In genomic region chr1:171213559-171214454, GRCh38 we compare ENCODE assay signal across 18 cellular contexts. TPM values are rescaled to one million over a fixed set of nuclear protein-coding genes. Genes with fewer than 3 reads are reported as not detected.
DNase-seq lines count a peak whose midpoint lies in the region; ATAC-seq and TF ChIP-seq lines count a peak whose summit lies in the region.
"Had no signal": no experiment of that assay in that cellular context is flagged by ENCODE, and none has a peak within 500 bp of the region (broad histone marks: within the 10 kb centered on the region; RNA-seq: fewer than 3 reads in every experiment).

No MANE protein-coding gene starts in this region.

- H3K36me3 ChIP-seq in HUES48 (ENCODE audit: control insufficient read depth, insufficient read depth, low read length) (no peaks in the 10 kb centered on the region), hepatocyte (replicated peaks; ENCODE audit: insufficient read depth, low read depth) (no peaks in the 10 kb centered on the region)
- H3K36me3 ChIP-seq: BE2C, vagina had no signal

- H3K27me3 Mint-ChIP-seq in chondrocyte (ENCODE audit: low read depth) (no peaks in the 10 kb centered on the region), memory B cell (no peaks in the 10 kb centered on the region)

- H3K27ac Mint-ChIP-seq in chondrocyte (ENCODE audit: unreplicated experiment) (no peak overlapping the region), memory B cell (peak overlapping the region; percentile 31)
- H3K27ac Mint-ChIP-seq: activated CD4-positive, alpha-beta memory T cell treated with anti-CD3 and anti-CD28 coated beads, Interleukin-2, amount 10 ng/mL, durations not matched to agents 7 days and 5 days; activated T-cell treated with anti-CD3 and anti-CD28 coated beads, Interleukin-2, amount 50 U/mL, for 24 hours had no signal

- DNase-seq in chondrocyte (ENCODE audit: low spot score) (no peak), memory B cell (ENCODE audit: low spot score in 2 of 2) (no peak), cortex of kidney (lab: John Stamatoyannopoulos, UW) (no peak), hepatocyte (ENCODE audit: low spot score) (no peak), nucleus accumbens (lab: John Stamatoyannopoulos, UW) (no peak)
- DNase-seq: activated CD4-positive, alpha-beta memory T cell treated with anti-CD3 and anti-CD28 coated beads, Interleukin-2, amount 10 ng/mL, durations not matched to agents 7 days and 5 days; activated naive CD4-positive, alpha-beta T cell treated with anti-CD3 and anti-CD28 coated beads, Interleukin-2, amount 50 U/mL, for 16 hours; activated T-cell treated with anti-CD3 and anti-CD28 coated beads, Interleukin-2, amount 50 U/mL, for 24 hours; BE2C; NCI-H1417 treated with DMSO at 0.1 percent for 48 hours; SHP77; stimulated activated CD4-positive, alpha-beta T cell treated with anti-CD3 and anti-CD28 coated beads, Interleukin-2, amount 100 ng/mL, for 24 hours had no signal

- no peaks in the 10 kb centered on the region for H3K36me3 Mint-ChIP-seq in chondrocyte (ENCODE audit: low read depth)
- H3K36me3 Mint-ChIP-seq in memory B cell = no peaks in the 10 kb centered on the region

- H3K9me3 ChIP-seq in HUES48 (ENCODE audit: control insufficient read depth, insufficient read depth, low read length) (peaks cover 9% of the 10 kb centered on the region; the same call in 1 of the 2 replicates), hepatocyte (ENCODE audit: low read depth) (no peaks in the 10 kb centered on the region)
- H3K9me3 ChIP-seq: BE2C, vagina had no signal

- H3K4me2 ChIP-seq in hepatocyte = no peak overlapping the region

- ATAC-seq in memory B cell (ENCODE audit: low read depth) = no peak

- H3K9me3 Mint-ChIP-seq in chondrocyte (ENCODE audit: low read depth) (peaks cover 4% of the 10 kb centered on the region), memory B cell (no peaks in the 10 kb centered on the region)
- H3K9me3 Mint-ChIP-seq: activated CD4-positive, alpha-beta memory T cell treated with anti-CD3 and anti-CD28 coated beads, Interleukin-2, amount 10 ng/mL, durations not matched to agents 7 days and 5 days; activated T-cell treated with anti-CD3 and anti-CD28 coated beads, Interleukin-2, amount 50 U/mL, for 24 hours had no signal

- no peak overlapping the region for H3K9ac ChIP-seq in HUES48 (ENCODE audit: low read depth, low read length)

- TF ChIP-seq CTCF in C4-2B (conservative IDR thresholded peaks at IDR 0.05) = peak; percentile 8; the same call in 1 of the 2 replicates
- peak; percentile 39 for TF ChIP-seq CTCF in chondrocyte (IDR thresholded peaks at IDR 0.05)
- no peak for TF ChIP-seq CTCF in hepatocyte (IDR thresholded peaks at IDR 0.05; ENCODE audit: poor library complexity)

- WGBS in hepatocyte (ENCODE audit: low lambda C conversion rate, missing lambda C conversion rate) = 84% methylated on average over 12 of the region's 12 CpGs

- H4K20me1 ChIP-seq in hepatocyte (ENCODE audit: insufficient read depth, poor library complexity, severe bottlenecking) = no peaks in the 10 kb centered on the region

- H3K4me1 ChIP-seq in HUES48 (ENCODE audit: control insufficient read depth, insufficient read depth, low read length) (peaks cover 31% of the 10 kb centered on the region), hepatocyte (ENCODE audit: insufficient read depth) (peaks cover 4% of the 10 kb centered on the region)
- H3K4me1 ChIP-seq: BE2C, vagina had no signal

- H3K4me1 Mint-ChIP-seq in chondrocyte (ENCODE audit: low read depth) (peaks cover 24% of the 10 kb centered on the region), memory B cell (peaks cover 8% of the 10 kb centered on the region)
- H3K4me1 Mint-ChIP-seq: activated CD4-positive, alpha-beta memory T cell treated with anti-CD3 and anti-CD28 coated beads, Interleukin-2, amount 10 ng/mL, durations not matched to agents 7 days and 5 days had no signal

- peak overlapping the region; percentile 11; the same call in 1 of the 2 replicates for H3K27ac ChIP-seq in C4-2B
- peak overlapping the region; percentile 44 for H3K27ac ChIP-seq in HUES48 (ENCODE audit: low read depth, low read length)
- no peak overlapping the region for H3K27ac ChIP-seq in hepatocyte
- H3K27ac ChIP-seq: vagina had no signal

- H3K4me3 Mint-ChIP-seq in chondrocyte (ENCODE audit: unreplicated experiment) (no peak overlapping the region), memory B cell (no peak overlapping the region)
- H3K4me3 Mint-ChIP-seq: activated CD4-positive, alpha-beta memory T cell treated with anti-CD3 and anti-CD28 coated beads, Interleukin-2, amount 10 ng/mL, durations not matched to agents 7 days and 5 days; activated T-cell treated with anti-CD3 and anti-CD28 coated beads, Interleukin-2, amount 50 U/mL, for 24 hours had no signal

- H3K27me3 ChIP-seq in HUES48 (ENCODE audit: control insufficient read depth, insufficient read depth, low read length) = no peaks in the 10 kb centered on the region
- no peaks in the 10 kb centered on the region for H3K27me3 ChIP-seq in hepatocyte
- H3K27me3 ChIP-seq: BE2C, vagina had no signal

- no peak overlapping the region for H2AFZ ChIP-seq in hepatocyte

- H3K4me3 ChIP-seq in HUES48 (ENCODE audit: low read depth, low read length) = no peak overlapping the region
- H3K4me3 ChIP-seq in hepatocyte = no peak overlapping the region
- H3K4me3 ChIP-seq: lung, vagina had no signal

- H3K79me2 ChIP-seq in hepatocyte = no peaks in the 10 kb centered on the region

- no peaks in the 10 kb centered on the region for H3K9me2 ChIP-seq in hepatocyte (replicated peaks; ENCODE audit: insufficient read depth)

RNA-seq across cellular contexts. Expression of gene FMO2, which starts 28.7 kb away (rescaled TPM):
- total RNA-seq in chondrocyte = 0.24 to 0.87 TPM (median 0.55 TPM) in 3 replicates
- 0.70 and 2.0 TPM in 2 replicates for total RNA-seq in hepatocyte
- polyA plus RNA-seq in hepatocyte = not detected in 2 replicates
- total RNA-seq: activated CD4-positive, alpha-beta memory T cell treated with anti-CD3 and anti-CD28 coated beads, Interleukin-2, amount 10 ng/mL, durations not matched to agents 7 days and 5 days; HT-29; T-helper 1 cell treated with Interleukin-12 subunit alpha and Interleukin-12 subunit beta and Interleukin-4 antibody, amounts not matched to agents 30 ng/mL and 1 ng/mL, for 36 hours had no signal

RNA-seq across cellular contexts. Expression of gene FMO1, which starts 34.5 kb away (rescaled TPM):
- total RNA-seq in chondrocyte (0.65 to 3.5 TPM (median 0.87 TPM) in 3 replicates), hepatocyte (71.2 and 79.6 TPM in 2 replicates)
- 49.4 and 51.2 TPM in 2 replicates for polyA plus RNA-seq in hepatocyte
- total RNA-seq: activated CD4-positive, alpha-beta memory T cell treated with anti-CD3 and anti-CD28 coated beads, Interleukin-2, amount 10 ng/mL, durations not matched to agents 7 days and 5 days; HT-29; T-helper 1 cell treated with Interleukin-12 subunit alpha and Interleukin-12 subunit beta and Interleukin-4 antibody, amounts not matched to agents 30 ng/mL and 1 ng/mL, for 36 hours had no signal

Comparison
In these comparisons a context has a peak if more than half of its experiments do, and no peak if none do; other contexts are left out.
1. RNA of gene FMO1, which starts 34.5 kb away (total RNA-seq): 71.2 to 79.6 TPM in hepatocyte; 0.65 to 3.5 TPM in chondrocyte; every median in the first group is over 10 times any median in the second.